ENCODE assay signal across 18 cellular contexts in genomic region chr17:67035131-67036083, GRCh38. TPM values are rescaled to one million over a fixed set of nuclear protein-coding genes. Genes with fewer than 3 reads are reported as not detected.
A peak's percentile ranks its signal among the peaks of the same experiment; 100 is the strongest.
DNase-seq lines count a peak whose midpoint lies in the region; ATAC-seq and TF ChIP-seq lines count a peak whose summit lies in the region.
"Had no signal": no experiment of that assay in that cellular context is flagged by ENCODE, and none has a peak within 500 bp of the region (broad histone marks: within the 10 kb centered on the region; RNA-seq: fewer than 3 reads in every experiment).

No MANE protein-coding gene starts in this region.

- peak overlapping the region; percentile 52 to 58 for H3K4me3 Mint-ChIP-seq in activated T-cell treated with anti-CD3 and anti-CD28 coated beads, Interleukin-2, amount 50 U/mL, for 72 hours
- no peak overlapping the region for H3K4me3 Mint-ChIP-seq in activated T-cell treated with anti-CD3 and anti-CD28 coated beads, Interleukin-2, amount 50 U/mL, for 24 hours
- peak overlapping the region; percentile 2 for H3K4me3 Mint-ChIP-seq in stimulated activated naive CD8-positive, alpha-beta T cell treated with anti-CD3 and anti-CD28 coated beads, Interleukin-15, Interleukin-2, amounts not matched to agents 100 ng/mL and 50 ng/mL, for 24 hours
- H3K4me3 Mint-ChIP-seq in CD14-positive monocyte, result no peak overlapping the region
- H3K4me3 Mint-ChIP-seq in CD4-positive, alpha-beta memory T cell, result no peak overlapping the region

- intact Hi-C loops in CD14-positive monocyte (cut with micrococcal nuclease), result no loop called here
- intact Hi-C loops in CD4-positive, alpha-beta memory T cell (cut with micrococcal nuclease), result no loop called here

- CTCF ChIA-PET in CD4-positive, alpha-beta memory T cell (lab: Charles Lee; ENCODE audit: partially characterized antibody), result no interaction called here

- H3K9me3 Mint-ChIP-seq in activated T-cell treated with anti-CD3 and anti-CD28 coated beads, Interleukin-2, amount 50 U/mL, for 72 hours, result peaks cover 0 to 3% of the 10 kb centered on the region in 2 donors
- H3K9me3 Mint-ChIP-seq in activated T-cell treated with anti-CD3 and anti-CD28 coated beads, Interleukin-2, amount 50 U/mL, for 24 hours, result no peaks in the 10 kb centered on the region
- no peaks in the 10 kb centered on the region for H3K9me3 Mint-ChIP-seq in stimulated activated naive CD8-positive, alpha-beta T cell treated with anti-CD3 and anti-CD28 coated beads, Interleukin-15, Interleukin-2, amounts not matched to agents 100 ng/mL and 50 ng/mL, for 24 hours
- peaks cover 0 to 12% (median 3%) of the 10 kb centered on the region in 7 donors for H3K9me3 Mint-ChIP-seq in CD14-positive monocyte
- no peaks in the 10 kb centered on the region for H3K9me3 Mint-ChIP-seq in CD4-positive, alpha-beta memory T cell
- H3K9me3 Mint-ChIP-seq: activated T-helper 2 cell treated with anti-CD3 and anti-CD28 coated beads, Interferon-gamma antibody, Interleukin-2, Interleukin-4, amounts not matched to agents 10 μg/mL and 5 μg/mL and 100 μg/mL, durations not matched to agents 14 hours and 24 hours and 36 hours had no signal

- no peaks in the 10 kb centered on the region for H3K36me3 Mint-ChIP-seq in activated T-cell treated with anti-CD3 and anti-CD28 coated beads, Interleukin-2, amount 50 U/mL, for 72 hours (ENCODE audit: insufficient read depth in 2 of 2)
- no peaks in the 10 kb centered on the region for H3K36me3 Mint-ChIP-seq in activated T-cell treated with anti-CD3 and anti-CD28 coated beads, Interleukin-2, amount 50 U/mL, for 24 hours (ENCODE audit: low read depth)
- no peaks in the 10 kb centered on the region for H3K36me3 Mint-ChIP-seq in stimulated activated naive CD8-positive, alpha-beta T cell treated with anti-CD3 and anti-CD28 coated beads, Interleukin-15, Interleukin-2, amounts not matched to agents 100 ng/mL and 50 ng/mL, for 24 hours (ENCODE audit: low read depth)
- H3K36me3 Mint-ChIP-seq in CD14-positive monocyte, result no peaks in the 10 kb centered on the region
- H3K36me3 Mint-ChIP-seq in CD4-positive, alpha-beta memory T cell, result no peaks in the 10 kb centered on the region

- no peaks in the 10 kb centered on the region for H3K27me3 ChIP-seq in CD4-positive, alpha-beta memory T cell (ENCODE audit: insufficient read depth, low read length)
- H3K27me3 ChIP-seq: brain microvascular endothelial cell, SJSA1, uterus had no signal

- no peak for TF ChIP-seq CTCF in CD14-positive monocyte (IDR thresholded peaks at IDR 0.05)

- peak; percentile 13 to 36 for DNase-seq in activated T-cell treated with anti-CD3 and anti-CD28 coated beads, Interleukin-2, amount 50 U/mL, for 72 hours
- DNase-seq in activated T-cell treated with anti-CD3 and anti-CD28 coated beads, Interleukin-2, amount 50 U/mL, for 24 hours, result no peak
- no peak for DNase-seq in CD14-positive monocyte (ENCODE audit: low spot score)
- DNase-seq in NCI-H2171 (lab: John Stamatoyannopoulos, UW), result no peak
- no peak for DNase-seq in CD4-positive, alpha-beta memory T cell
- DNase-seq: brain microvascular endothelial cell; effector CD4-positive, alpha-beta T cell; KBM-7; NCI-H1930; uterus had no signal

- no peaks in the 10 kb centered on the region for H3K36me3 ChIP-seq in CD4-positive, alpha-beta memory T cell (ENCODE audit: insufficient read depth, low read length)
- H3K36me3 ChIP-seq: brain microvascular endothelial cell, SJSA1, uterus had no signal

- no peaks in the 10 kb centered on the region for H3K4me1 ChIP-seq in CD4-positive, alpha-beta memory T cell (ENCODE audit: insufficient read depth, low read length)
- H3K4me1 ChIP-seq: SJSA1, uterus had no signal

- POLR2A ChIA-PET in CD4-positive, alpha-beta memory T cell (lab: Charles Lee; ENCODE audit: partially characterized antibody), result no interaction called here

- no peaks in the 10 kb centered on the region for H3K9me3 ChIP-seq in CD4-positive, alpha-beta memory T cell (ENCODE audit: control insufficient read depth in 1 of 2, low read length in 2 of 2)
- H3K9me3 ChIP-seq: SJSA1, uterus had no signal

- H3K27me3 Mint-ChIP-seq in activated T-cell treated with anti-CD3 and anti-CD28 coated beads, Interleukin-2, amount 50 U/mL, for 72 hours (ENCODE audit: low read depth), result peaks cover 30% of the 10 kb centered on the region
- H3K27me3 Mint-ChIP-seq in activated T-cell treated with anti-CD3 and anti-CD28 coated beads, Interleukin-2, amount 50 U/mL, for 24 hours, result peaks cover 4% of the 10 kb centered on the region
- H3K27me3 Mint-ChIP-seq in stimulated activated naive CD8-positive, alpha-beta T cell treated with anti-CD3 and anti-CD28 coated beads, Interleukin-15, Interleukin-2, amounts not matched to agents 100 ng/mL and 50 ng/mL, for 24 hours, result peaks cover 4% of the 10 kb centered on the region
- peaks cover 0 to 8% (median 1%) of the 10 kb centered on the region in 3 donors for H3K27me3 Mint-ChIP-seq in CD14-positive monocyte (ENCODE audit: low read depth in 3 of 3)
- peaks cover 5 to 8% of the 10 kb centered on the region in 2 donors for H3K27me3 Mint-ChIP-seq in CD4-positive, alpha-beta memory T cell

- no peak overlapping the region for H3K27ac ChIP-seq in CD4-positive, alpha-beta memory T cell (ENCODE audit: low read depth, low read length)
- H3K27ac ChIP-seq: brain microvascular endothelial cell, SJSA1, uterus, VCaP had no signal

- no peak overlapping the region for H3K4me3 ChIP-seq in CD4-positive, alpha-beta memory T cell (ENCODE audit: low read length in 2 of 2)
- H3K4me3 ChIP-seq: SJSA1, uterus had no signal

- peak overlapping the region; percentile 20 for H3K27ac Mint-ChIP-seq in activated T-cell treated with anti-CD3 and anti-CD28 coated beads, Interleukin-2, amount 50 U/mL, for 72 hours
- H3K27ac Mint-ChIP-seq in activated T-cell treated with anti-CD3 and anti-CD28 coated beads, Interleukin-2, amount 50 U/mL, for 24 hours, result no peak overlapping the region
- peak overlapping the region; percentile 91 for H3K27ac Mint-ChIP-seq in stimulated activated naive CD8-positive, alpha-beta T cell treated with anti-CD3 and anti-CD28 coated beads, Interleukin-15, Interleukin-2, amounts not matched to agents 100 ng/mL and 50 ng/mL, for 24 hours
- H3K27ac Mint-ChIP-seq in CD14-positive monocyte, result no peak overlapping the region
- no peak overlapping the region for H3K27ac Mint-ChIP-seq in CD4-positive, alpha-beta memory T cell
- H3K27ac Mint-ChIP-seq: activated T-helper 2 cell treated with anti-CD3 and anti-CD28 coated beads, Interferon-gamma antibody, Interleukin-2, Interleukin-4, amounts not matched to agents 10 μg/mL and 5 μg/mL and 100 μg/mL, durations not matched to agents 14 hours and 24 hours and 36 hours had no signal

- peaks cover 18% of the 10 kb centered on the region for H3K4me1 Mint-ChIP-seq in activated T-cell treated with anti-CD3 and anti-CD28 coated beads, Interleukin-2, amount 50 U/mL, for 72 hours (ENCODE audit: low read depth)
- peaks cover 7% of the 10 kb centered on the region for H3K4me1 Mint-ChIP-seq in activated T-cell treated with anti-CD3 and anti-CD28 coated beads, Interleukin-2, amount 50 U/mL, for 24 hours (ENCODE audit: low read depth)
- H3K4me1 Mint-ChIP-seq in stimulated activated naive CD8-positive, alpha-beta T cell treated with anti-CD3 and anti-CD28 coated beads, Interleukin-15, Interleukin-2, amounts not matched to agents 100 ng/mL and 50 ng/mL, for 24 hours (ENCODE audit: low read depth), result peaks cover 13% of the 10 kb centered on the region
- H3K4me1 Mint-ChIP-seq in CD14-positive monocyte, result no peaks in the 10 kb centered on the region
- H3K4me1 Mint-ChIP-seq in CD4-positive, alpha-beta memory T cell, result peaks cover 0 to 3% (median 0%) of the 10 kb centered on the region in 4 donors

- peak; percentile 81 to 85 for ATAC-seq in activated T-cell treated with anti-CD3 and anti-CD28 coated beads, Interleukin-2, amount 50 U/mL, for 72 hours (replicated peaks in 1 of 2)
- ATAC-seq in GM21528 (IDR thresholded peaks at IDR 0.05; ENCODE audit: low FRiP score, unreplicated experiment), result peak; percentile 67
- ATAC-seq in HG03135 (IDR thresholded peaks at IDR 0.05; ENCODE audit: unreplicated experiment), result peak; percentile 75

RNA-seq across cellular contexts. Expression of gene CACNG1, which starts 8.9 kb away (rescaled TPM):
- total RNA-seq in activated T-cell treated with anti-CD3 and anti-CD28 coated beads, Interleukin-2, amount 50 U/mL, for 72 hours, result not detected
- polyA plus RNA-seq in CD14-positive monocyte, result not detected
- not detected for total RNA-seq in CD4-positive, alpha-beta memory T cell
- polyA plus RNA-seq in CD4-positive, alpha-beta memory T cell, result not detected
- total RNA-seq: activated T-helper 2 cell treated with anti-CD3 and anti-CD28 coated beads, Interferon-gamma antibody, Interleukin-2, Interleukin-4, amounts not matched to agents 10 μg/mL and 5 μg/mL and 100 μg/mL, durations not matched to agents 14 hours and 24 hours and 36 hours; mononuclear cell; posterior vena cava; uterus had no signal

Comparison
In these comparisons a context has a peak if more than half of its experiments do, and no peak if none do; other contexts are left out.
1. DNase-seq: peak in activated T-cell treated with anti-CD3 and anti-CD28 coated beads, Interleukin-2, amount 50 U/mL, for 72 hours (2 of 2); none in activated T-cell treated with anti-CD3 and anti-CD28 coated beads, Interleukin-2, amount 50 U/mL, for 24 hours (single experiment), CD14-positive monocyte (single experiment), NCI-H2171 (single experiment) and CD4-positive, alpha-beta memory T cell (0 of 5).
2. H3K27ac Mint-ChIP-seq: peak in activated T-cell treated with anti-CD3 and anti-CD28 coated beads, Interleukin-2, amount 50 U/mL, for 72 hours (single experiment) and stimulated activated naive CD8-positive, alpha-beta T cell treated with anti-CD3 and anti-CD28 coated beads, Interleukin-15, Interleukin-2, amounts not matched to agents 100 ng/mL and 50 ng/mL, for 24 hours (single experiment); none in activated T-cell treated with anti-CD3 and anti-CD28 coated beads, Interleukin-2, amount 50 U/mL, for 24 hours (single experiment), CD14-positive monocyte (0 of 7) and CD4-positive, alpha-beta memory T cell (0 of 7).
3. H3K4me3 Mint-ChIP-seq: peak in activated T-cell treated with anti-CD3 and anti-CD28 coated beads, Interleukin-2, amount 50 U/mL, for 72 hours (2 of 2) and stimulated activated naive CD8-positive, alpha-beta T cell treated with anti-CD3 and anti-CD28 coated beads, Interleukin-15, Interleukin-2, amounts not matched to agents 100 ng/mL and 50 ng/mL, for 24 hours (single experiment); none in activated T-cell treated with anti-CD3 and anti-CD28 coated beads, Interleukin-2, amount 50 U/mL, for 24 hours (single experiment), CD14-positive monocyte (0 of 2) and CD4-positive, alpha-beta memory T cell (0 of 8).
4. Peak in every context shown above with its lines, with median percentiles within 50 percentile points of each other: ATAC-seq.